1 cellular context compared by ENCODE assay signal in the genomic region with DNA sequence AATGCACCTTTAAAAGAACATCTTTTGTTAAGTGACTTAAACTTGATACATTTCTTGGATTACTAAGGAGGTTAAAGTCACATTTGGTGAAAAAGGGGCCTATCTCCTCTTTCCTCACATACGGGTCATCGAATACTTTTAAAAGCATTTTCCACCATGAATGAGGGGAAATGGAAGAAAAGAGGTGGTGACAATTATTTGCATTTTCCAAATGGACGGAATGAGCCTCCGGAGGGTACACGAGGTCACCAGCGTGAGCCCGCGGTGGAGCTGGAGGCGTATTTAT.
TF ChIP-seq lines count a peak whose summit lies in the region.

No MANE protein-coding gene starts in this region.

TF ChIP-seq in H1, 55 proteins besides CTCF, POLR2A, EP300 and RAD21 (continued from another document):
- TF ChIP-seq, protein P1, sequence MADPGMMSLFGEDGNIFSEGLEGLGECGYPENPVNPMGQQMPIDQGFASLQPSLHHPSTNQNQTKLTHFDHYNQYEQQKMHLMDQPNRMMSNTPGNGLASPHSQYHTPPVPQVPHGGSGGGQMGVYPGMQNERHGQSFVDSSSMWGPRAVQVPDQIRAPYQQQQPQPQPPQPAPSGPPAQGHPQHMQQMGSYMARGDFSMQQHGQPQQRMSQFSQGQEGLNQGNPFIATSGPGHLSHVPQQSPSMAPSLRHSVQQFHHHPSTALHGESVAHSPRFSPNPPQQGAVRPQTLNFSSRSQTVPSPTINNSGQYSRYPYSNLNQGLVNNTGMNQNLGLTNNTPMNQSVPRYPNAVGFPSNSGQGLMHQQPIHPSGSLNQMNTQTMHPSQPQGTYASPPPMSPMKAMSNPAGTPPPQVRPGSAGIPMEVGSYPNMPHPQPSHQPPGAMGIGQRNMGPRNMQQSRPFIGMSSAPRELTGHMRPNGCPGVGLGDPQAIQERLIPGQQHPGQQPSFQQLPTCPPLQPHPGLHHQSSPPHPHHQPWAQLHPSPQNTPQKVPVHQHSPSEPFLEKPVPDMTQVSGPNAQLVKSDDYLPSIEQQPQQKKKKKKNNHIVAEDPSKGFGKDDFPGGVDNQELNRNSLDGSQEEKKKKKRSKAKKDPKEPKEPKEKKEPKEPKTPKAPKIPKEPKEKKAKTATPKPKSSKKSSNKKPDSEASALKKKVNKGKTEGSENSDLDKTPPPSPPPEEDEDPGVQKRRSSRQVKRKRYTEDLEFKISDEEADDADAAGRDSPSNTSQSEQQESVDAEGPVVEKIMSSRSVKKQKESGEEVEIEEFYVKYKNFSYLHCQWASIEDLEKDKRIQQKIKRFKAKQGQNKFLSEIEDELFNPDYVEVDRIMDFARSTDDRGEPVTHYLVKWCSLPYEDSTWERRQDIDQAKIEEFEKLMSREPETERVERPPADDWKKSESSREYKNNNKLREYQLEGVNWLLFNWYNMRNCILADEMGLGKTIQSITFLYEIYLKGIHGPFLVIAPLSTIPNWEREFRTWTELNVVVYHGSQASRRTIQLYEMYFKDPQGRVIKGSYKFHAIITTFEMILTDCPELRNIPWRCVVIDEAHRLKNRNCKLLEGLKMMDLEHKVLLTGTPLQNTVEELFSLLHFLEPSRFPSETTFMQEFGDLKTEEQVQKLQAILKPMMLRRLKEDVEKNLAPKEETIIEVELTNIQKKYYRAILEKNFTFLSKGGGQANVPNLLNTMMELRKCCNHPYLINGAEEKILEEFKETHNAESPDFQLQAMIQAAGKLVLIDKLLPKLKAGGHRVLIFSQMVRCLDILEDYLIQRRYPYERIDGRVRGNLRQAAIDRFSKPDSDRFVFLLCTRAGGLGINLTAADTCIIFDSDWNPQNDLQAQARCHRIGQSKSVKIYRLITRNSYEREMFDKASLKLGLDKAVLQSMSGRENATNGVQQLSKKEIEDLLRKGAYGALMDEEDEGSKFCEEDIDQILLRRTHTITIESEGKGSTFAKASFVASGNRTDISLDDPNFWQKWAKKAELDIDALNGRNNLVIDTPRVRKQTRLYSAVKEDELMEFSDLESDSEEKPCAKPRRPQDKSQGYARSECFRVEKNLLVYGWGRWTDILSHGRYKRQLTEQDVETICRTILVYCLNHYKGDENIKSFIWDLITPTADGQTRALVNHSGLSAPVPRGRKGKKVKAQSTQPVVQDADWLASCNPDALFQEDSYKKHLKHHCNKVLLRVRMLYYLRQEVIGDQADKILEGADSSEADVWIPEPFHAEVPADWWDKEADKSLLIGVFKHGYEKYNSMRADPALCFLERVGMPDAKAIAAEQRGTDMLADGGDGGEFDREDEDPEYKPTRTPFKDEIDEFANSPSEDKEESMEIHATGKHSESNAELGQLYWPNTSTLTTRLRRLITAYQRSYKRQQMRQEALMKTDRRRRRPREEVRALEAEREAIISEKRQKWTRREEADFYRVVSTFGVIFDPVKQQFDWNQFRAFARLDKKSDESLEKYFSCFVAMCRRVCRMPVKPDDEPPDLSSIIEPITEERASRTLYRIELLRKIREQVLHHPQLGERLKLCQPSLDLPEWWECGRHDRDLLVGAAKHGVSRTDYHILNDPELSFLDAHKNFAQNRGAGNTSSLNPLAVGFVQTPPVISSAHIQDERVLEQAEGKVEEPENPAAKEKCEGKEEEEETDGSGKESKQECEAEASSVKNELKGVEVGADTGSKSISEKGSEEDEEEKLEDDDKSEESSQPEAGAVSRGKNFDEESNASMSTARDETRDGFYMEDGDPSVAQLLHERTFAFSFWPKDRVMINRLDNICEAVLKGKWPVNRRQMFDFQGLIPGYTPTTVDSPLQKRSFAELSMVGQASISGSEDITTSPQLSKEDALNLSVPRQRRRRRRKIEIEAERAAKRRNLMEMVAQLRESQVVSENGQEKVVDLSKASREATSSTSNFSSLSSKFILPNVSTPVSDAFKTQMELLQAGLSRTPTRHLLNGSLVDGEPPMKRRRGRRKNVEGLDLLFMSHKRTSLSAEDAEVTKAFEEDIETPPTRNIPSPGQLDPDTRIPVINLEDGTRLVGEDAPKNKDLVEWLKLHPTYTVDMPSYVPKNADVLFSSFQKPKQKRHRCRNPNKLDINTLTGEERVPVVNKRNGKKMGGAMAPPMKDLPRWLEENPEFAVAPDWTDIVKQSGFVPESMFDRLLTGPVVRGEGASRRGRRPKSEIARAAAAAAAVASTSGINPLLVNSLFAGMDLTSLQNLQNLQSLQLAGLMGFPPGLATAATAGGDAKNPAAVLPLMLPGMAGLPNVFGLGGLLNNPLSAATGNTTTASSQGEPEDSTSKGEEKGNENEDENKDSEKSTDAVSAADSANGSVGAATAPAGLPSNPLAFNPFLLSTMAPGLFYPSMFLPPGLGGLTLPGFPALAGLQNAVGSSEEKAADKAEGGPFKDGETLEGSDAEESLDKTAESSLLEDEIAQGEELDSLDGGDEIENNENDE (IDR thresholded peaks at IDR 0.05; ENCODE audit: insufficient replicate concordance, low read length), result no peak
- TF ChIP-seq CHD1 (IDR thresholded peaks at IDR 0.05; ENCODE audit: low read depth, low read length) (peak; percentile 11; the same call in 1 of the 2 replicates), EZH2 (IDR thresholded peaks at IDR 0.05; ENCODE audit: low read depth, low read length, severe bottlenecking) (no peak), SP4 (IDR thresholded peaks at IDR 0.05; ENCODE audit: low read length) (no peak), YY1 (IDR thresholded peaks at IDR 0.05; ENCODE audit: low read depth, low read length) (no peak), ATF2 (IDR thresholded peaks at IDR 0.05; ENCODE audit: low read length) (no peak), SUZ12 (IDR thresholded peaks at IDR 0.05; ENCODE audit: low read length) (no peak), SIN3A (conservative IDR thresholded peaks at IDR 0.05 in 1 of 2, IDR thresholded peaks at IDR 0.05 in 1 of 2; ENCODE audit: low read depth in 1 of 2, low read length in 2 of 2) (0 out of 4 replicates have a peak, but pooled peaks of 1 of the 2 experiments have one; percentile 3), BRCA1 (IDR thresholded peaks at IDR 0.05; ENCODE audit: low read depth, low read length) (no peak)
